ENCODE assay signal across 1 cellular context in genomic region chr19:14563989-14564650, GRCh38.
TF ChIP-seq lines count a peak whose summit lies in the region.

No MANE protein-coding gene starts in this region.

TF ChIP-seq in HCT116, 20 proteins besides CTCF, POLR2A, EP300 and RAD21 (continued from another document):
- TF ChIP-seq, protein P1, sequence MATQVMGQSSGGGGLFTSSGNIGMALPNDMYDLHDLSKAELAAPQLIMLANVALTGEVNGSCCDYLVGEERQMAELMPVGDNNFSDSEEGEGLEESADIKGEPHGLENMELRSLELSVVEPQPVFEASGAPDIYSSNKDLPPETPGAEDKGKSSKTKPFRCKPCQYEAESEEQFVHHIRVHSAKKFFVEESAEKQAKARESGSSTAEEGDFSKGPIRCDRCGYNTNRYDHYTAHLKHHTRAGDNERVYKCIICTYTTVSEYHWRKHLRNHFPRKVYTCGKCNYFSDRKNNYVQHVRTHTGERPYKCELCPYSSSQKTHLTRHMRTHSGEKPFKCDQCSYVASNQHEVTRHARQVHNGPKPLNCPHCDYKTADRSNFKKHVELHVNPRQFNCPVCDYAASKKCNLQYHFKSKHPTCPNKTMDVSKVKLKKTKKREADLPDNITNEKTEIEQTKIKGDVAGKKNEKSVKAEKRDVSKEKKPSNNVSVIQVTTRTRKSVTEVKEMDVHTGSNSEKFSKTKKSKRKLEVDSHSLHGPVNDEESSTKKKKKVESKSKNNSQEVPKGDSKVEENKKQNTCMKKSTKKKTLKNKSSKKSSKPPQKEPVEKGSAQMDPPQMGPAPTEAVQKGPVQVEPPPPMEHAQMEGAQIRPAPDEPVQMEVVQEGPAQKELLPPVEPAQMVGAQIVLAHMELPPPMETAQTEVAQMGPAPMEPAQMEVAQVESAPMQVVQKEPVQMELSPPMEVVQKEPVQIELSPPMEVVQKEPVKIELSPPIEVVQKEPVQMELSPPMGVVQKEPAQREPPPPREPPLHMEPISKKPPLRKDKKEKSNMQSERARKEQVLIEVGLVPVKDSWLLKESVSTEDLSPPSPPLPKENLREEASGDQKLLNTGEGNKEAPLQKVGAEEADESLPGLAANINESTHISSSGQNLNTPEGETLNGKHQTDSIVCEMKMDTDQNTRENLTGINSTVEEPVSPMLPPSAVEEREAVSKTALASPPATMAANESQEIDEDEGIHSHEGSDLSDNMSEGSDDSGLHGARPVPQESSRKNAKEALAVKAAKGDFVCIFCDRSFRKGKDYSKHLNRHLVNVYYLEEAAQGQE (IDR thresholded peaks at IDR 0.05; ENCODE audit: low read depth) = no peak
- TF ChIP-seq, protein P2, sequence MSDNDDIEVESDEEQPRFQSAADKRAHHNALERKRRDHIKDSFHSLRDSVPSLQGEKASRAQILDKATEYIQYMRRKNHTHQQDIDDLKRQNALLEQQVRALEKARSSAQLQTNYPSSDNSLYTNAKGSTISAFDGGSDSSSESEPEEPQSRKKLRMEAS (IDR thresholded peaks at IDR 0.05) = no peak
- TF ChIP-seq ZBTB33 (IDR thresholded peaks at IDR 0.05; ENCODE audit: extremely low read depth, insufficient replicate concordance, low read length) = no peak
